ENCODE assay signal across 8 cellular contexts in genomic region chr1:178093150-178093957, GRCh38. TPM values are rescaled to one million over a fixed set of nuclear protein-coding genes. Genes with fewer than 3 reads are reported as not detected.
DNase-seq lines count a peak whose midpoint lies in the region; ATAC-seq and TF ChIP-seq lines count a peak whose summit lies in the region.

No MANE protein-coding gene starts in this region.

- no peaks in the 10 kb centered on the region for H3F3A ChIP-seq in PC-3 (ENCODE audit: low read length, unreplicated experiment)

- H2AFZ ChIP-seq in PC-3 (ENCODE audit: low read length) = peak overlapping the region; percentile 93
- H2AFZ ChIP-seq in osteoblast (ENCODE audit: low read length) = peak overlapping the region; percentile 96

- peaks cover 41% of the 10 kb centered on the region for H3K79me2 ChIP-seq in PC-3 (ENCODE audit: low read length)
- peaks cover 53% of the 10 kb centered on the region for H3K79me2 ChIP-seq in osteoblast (ENCODE audit: insufficient read depth, low read length)

- no peaks in the 10 kb centered on the region for H3K27me3 ChIP-seq in PC-3 (ENCODE audit: low read length)
- H3K27me3 ChIP-seq in heart right ventricle = peaks cover 0 to 14% (median 0%) of the 10 kb centered on the region in 7 donors
- no peaks in the 10 kb centered on the region for H3K27me3 ChIP-seq in osteoblast (ENCODE audit: insufficient read depth, low read length)

- H3K27ac ChIP-seq in PC-3 (ENCODE audit: low read length) (peak overlapping the region; percentile 54), heart right ventricle (peak overlapping the region; percentile 75 to 97 (median 94)), osteoblast (ENCODE audit: low read depth, low read length) (peak overlapping the region; percentile 92), urinary bladder (ENCODE audit: low read depth) (peak overlapping the region; percentile 76)

- H4K20me1 ChIP-seq in PC-3 (ENCODE audit: low read length) (no peaks in the 10 kb centered on the region), osteoblast (ENCODE audit: insufficient read depth, low read length) (peaks cover 13% of the 10 kb centered on the region)

- peak; percentile 90 for DNase-seq in DMS79 (lab: John Stamatoyannopoulos, UW)
- DNase-seq in HuH-7 (ENCODE audit: low spot score) = peak; percentile 94
- peak; percentile 92 for DNase-seq in PC-3
- peak; percentile 93 for DNase-seq in amniotic stem cell (lab: John Stamatoyannopoulos, UW)
- peak; percentile 91 to 95 for DNase-seq in heart right ventricle
- peak; percentile 99 for DNase-seq in osteoblast (ENCODE audit: insufficient read length, low spot score, missing footprints)

- WGBS in heart right ventricle, 2 donors = 0 to 1% methylated on average over 47 to 53 of the region's 53 CpGs
- under 1% methylated on average over 53 of the region's 53 CpGs for WGBS in urinary bladder

- POLR2A ChIA-PET in PC-3 (lab: Charles Lee; ENCODE audit: unreplicated experiment) = interaction anchor here (0.6 to 0.7 kb wide), 2 partner anchors 75 to 146 kb away, joined by 3 to 5 read pairs; no protein-coding TSS in a partner anchor

- H3K4me1 ChIP-seq in PC-3 (ENCODE audit: insufficient read depth, low read length) (peaks cover 40% of the 10 kb centered on the region), heart right ventricle (peaks cover 0 to 53% (median 44%) of the 10 kb centered on the region in 9 donors), osteoblast (ENCODE audit: insufficient read depth, low read length) (peaks cover 38% of the 10 kb centered on the region), urinary bladder (ENCODE audit: insufficient read depth) (no peaks in the 10 kb centered on the region)

- H3K4me2 ChIP-seq in PC-3 (ENCODE audit: low read length) = peak overlapping the region; percentile 91
- peak overlapping the region; percentile 95 for H3K4me2 ChIP-seq in osteoblast (ENCODE audit: insufficient read depth, low read length)

- intact Hi-C loops in PC-3 (cut with micrococcal nuclease) = loop anchor here (5.0 kb wide), 1 partner anchor 36 kb away; no protein-coding TSS in a partner anchor
- intact Hi-C loops in heart right ventricle (cut with DNase I) = loop anchor here in 9 of 10 donors (1.0 to 10.0 kb wide), 9 partner anchors 35 to 191 kb away; no protein-coding TSS in a partner anchor

- H3K9me2 ChIP-seq in PC-3 (replicated peaks; ENCODE audit: low read length) = no peaks in the 10 kb centered on the region

- no peaks in the 10 kb centered on the region for H3K9me3 ChIP-seq in PC-3 (ENCODE audit: low read length)
- H3K9me3 ChIP-seq in heart right ventricle = no peaks in the 10 kb centered on the region
- no peaks in the 10 kb centered on the region for H3K9me3 ChIP-seq in osteoblast (ENCODE audit: low read depth, low read length)

- ATAC-seq in GM21619 (IDR thresholded peaks at IDR 0.05; ENCODE audit: unreplicated experiment) = peak; percentile 75
- ATAC-seq in PC-3 = peak; percentile 80
- peak; percentile 83 to 94 (median 90) for ATAC-seq in heart right ventricle

- H3K4me3 ChIP-seq in PC-3 (ENCODE audit: low read length) (peak overlapping the region; percentile 83), heart right ventricle (peak overlapping the region; percentile 45 to 100 (median 96)), osteoblast (ENCODE audit: insufficient read depth, low read length) (peak overlapping the region; percentile 96), urinary bladder (ENCODE audit: low read depth, low read length) (peak overlapping the region; percentile 88)

- H3K36me3 ChIP-seq in PC-3 (ENCODE audit: low read depth, low read length) (no peaks in the 10 kb centered on the region), heart right ventricle (no peaks in the 10 kb centered on the region), osteoblast (ENCODE audit: insufficient read depth, low read length) (no peaks in the 10 kb centered on the region), urinary bladder (ENCODE audit: insufficient read depth) (no peaks in the 10 kb centered on the region)

- CTCF ChIA-PET in PC-3 (lab: Charles Lee) = no interaction called here

- peak overlapping the region; percentile 71 for H3K9ac ChIP-seq in PC-3 (ENCODE audit: low read length)

- TSS peak; percentile 64 for BruUV-seq in PC-3 (replicated peaks; lab: Mats Ljungman, UMichigan)

- TF ChIP-seq CTCF in PC-3 (conservative IDR thresholded peaks at IDR 0.05; ENCODE audit: low read depth, low read length) (no peak), heart right ventricle (IDR thresholded peaks at IDR 0.05) (peak in 1 of 9 donors; percentile 14), osteoblast (IDR thresholded peaks at IDR 0.05; ENCODE audit: extremely low read depth, low read depth, low read length) (no peak)

RNA-seq across cellular contexts. Expression of gene RASAL2, which starts 0.6 kb away (rescaled TPM):
- 7.9 and 11.3 TPM in 2 replicates for total RNA-seq in PC-3 (2014; rRNA removed)
- total RNA-seq in heart right ventricle = 10 to 100 TPM; 26.5 to 59.8 (median 40.0) TPM
- 1 to 10 TPM; 3.5 to 9.1 TPM for polyA plus RNA-seq in heart right ventricle
- total RNA-seq in osteoblast = 59.4 and 61.3 TPM in 2 replicates
- 29.2 TPM for total RNA-seq in urinary bladder
- polyA plus RNA-seq in urinary bladder = 8.8 TPM

Comparison
In these comparisons a context has a peak if more than half of its experiments do, and no peak if none do; other contexts are left out.
1. Peak in every context shown above with its lines: DNase-seq, ATAC-seq, H3K4me3 ChIP-seq and H3K27ac ChIP-seq.